Comparison of ENCODE assay signal across 11 cellular contexts in the genomic region with DNA sequence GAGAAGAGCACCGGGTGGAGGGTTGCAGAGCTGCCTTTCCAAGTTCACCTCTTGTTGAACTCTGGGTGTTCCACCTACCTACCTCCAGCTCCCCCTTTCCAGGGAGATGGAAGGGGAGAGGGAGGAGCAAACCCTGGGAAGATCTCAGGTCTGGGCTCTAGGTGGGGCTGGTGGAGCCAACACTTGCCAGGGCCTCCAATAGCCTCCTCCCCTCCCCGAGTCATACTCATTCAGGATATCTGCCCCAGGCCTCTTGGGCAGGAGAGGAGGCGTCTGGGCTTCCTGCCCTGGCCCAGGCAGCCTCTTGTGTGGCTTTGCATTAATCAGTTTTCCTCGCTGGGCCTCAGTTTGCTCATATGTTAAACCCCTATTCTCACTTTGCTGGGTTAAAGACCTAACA. TPM values are rescaled to one million over a fixed set of nuclear protein-coding genes. Genes with fewer than 3 reads are reported as not detected.
DNase-seq lines count a peak whose midpoint lies in the region; ATAC-seq lines count a peak whose summit lies in the region.
"Had no signal": no experiment of that assay in that cellular context is flagged by ENCODE, and none has a peak within 500 bp of the region (broad histone marks: within the 10 kb centered on the region; RNA-seq: fewer than 3 reads in every experiment).

No MANE protein-coding gene starts in this region.

- DNase-seq in Daoy (ENCODE audit: low read depth): peak; percentile 75
- peak; percentile 62 for DNase-seq in HT-29 (ENCODE audit: low spot score)
- no peak for DNase-seq in Right ventricle myocardium superior
- DNase-seq in stimulated activated naive CD4-positive, alpha-beta T cell treated with Interleukin-2 at 50 U/mL for 16 hours (lab: John Stamatoyannopoulos, UW): no peak
- DNase-seq: activated CD4-positive, alpha-beta T cell treated with anti-CD3 and anti-CD28 coated beads, Interleukin-2, amount 10 ng/mL, durations not matched to agents 24 days and 14 days; activated naive CD8-positive, alpha-beta T cell treated with anti-CD3 and anti-CD28 coated beads for 36 hours; KBM-7 had no signal

- H3K27ac ChIP-seq in angular gyrus (ENCODE audit: low read depth, low read length) (peak overlapping the region; percentile 22), layer of hippocampus (ENCODE audit: low read depth, low read length) (peak overlapping the region; percentile 35)

- intact Hi-C loops in Right ventricle myocardium superior (cut with DNase I): loop anchor here (5.0 to 10.0 kb wide), 2 partner anchors 151 to 283 kb away; partner anchors contain the start of gene ALPL

- ATAC-seq in Right ventricle myocardium superior (ENCODE audit: poor library complexity) (no peak), GM21367 (IDR thresholded peaks at IDR 0.05; ENCODE audit: unreplicated experiment) (no peak), GM21619 (IDR thresholded peaks at IDR 0.05; ENCODE audit: unreplicated experiment) (no peak)

- no peaks in the 10 kb centered on the region for H3K27me3 ChIP-seq in layer of hippocampus (ENCODE audit: control insufficient read depth, insufficient read depth, low read length)

RNA-seq across cellular contexts. Expression of gene RAP1GAP, which starts 13.4 kb away (rescaled TPM):
- total RNA-seq in Daoy (2014; rRNA removed; shearing (Covaris generic)): 0.39 and 0.80 TPM in 2 replicates
- total RNA-seq in HT-29 (2014; rRNA removed; shearing (Covaris generic)): 56.9 and 69.0 TPM in 2 replicates
- total RNA-seq in Right ventricle myocardium superior: 3.7 TPM

Comparison
In these comparisons a context has a peak if more than half of its experiments do, and no peak if none do; other contexts are left out.
1. DNase-seq: peak in Daoy (single experiment) and HT-29 (single experiment); none in Right ventricle myocardium superior (single experiment) and stimulated activated naive CD4-positive, alpha-beta T cell treated with Interleukin-2 at 50 U/mL for 16 hours (single experiment).
2. RNA of gene RAP1GAP, which starts 13.4 kb away (total RNA-seq): 56.9 to 69.0 TPM in HT-29; 3.7 TPM in Right ventricle myocardium superior (single experiment) and 0.39 to 0.80 TPM in Daoy; every median in the first group is over 10 times any median in the second.